Comparison of ENCODE assay signal across 28 cellular contexts in the genomic region with DNA sequence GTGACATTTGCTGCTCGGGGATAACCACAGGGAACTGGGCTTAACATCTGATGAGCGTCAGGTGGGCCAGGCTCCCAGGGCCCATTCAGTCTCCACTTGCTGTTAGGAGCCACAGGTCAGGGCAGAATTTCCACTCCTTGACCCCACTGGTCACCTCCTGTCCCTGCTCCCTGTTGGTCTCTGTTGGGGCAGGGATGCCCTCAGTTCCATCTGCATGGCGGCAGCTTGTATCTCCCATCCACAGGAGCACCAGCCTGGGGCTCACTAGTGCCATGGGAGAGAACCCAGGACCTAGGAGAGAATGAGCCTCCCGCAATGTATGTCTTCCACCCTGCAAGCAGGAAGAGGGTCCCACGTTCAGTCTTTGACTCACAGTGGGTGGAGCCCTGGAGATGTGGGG.
A peak's percentile ranks its signal among the peaks of the same experiment; 100 is the strongest.
DNase-seq lines count a peak whose midpoint lies in the region; ATAC-seq, FAIRE-seq and TF ChIP-seq lines count a peak whose summit lies in the region.
"Had no signal": no experiment of that assay in that cellular context is flagged by ENCODE, and none has a peak within 500 bp of the region (broad histone marks: within the 10 kb centered on the region; RNA-seq: fewer than 3 reads in every experiment).

No MANE protein-coding gene starts in this region.

- H3K4me1 ChIP-seq in OCI-LY1 (ENCODE audit: insufficient read depth, low read length, severe bottlenecking) (peaks cover 85% of the 10 kb centered on the region), kidney (ENCODE audit: control insufficient read depth in 1 of 2, insufficient read depth in 1 of 2, low read depth in 1 of 2, low read length in 2 of 2) (peaks cover 21 to 39% of the 10 kb centered on the region in 2 donors), small intestine (ENCODE audit: control insufficient read depth in 2 of 2, insufficient read depth in 1 of 2, low read depth in 1 of 2, low read length in 1 of 2) (peaks cover 6 to 10% of the 10 kb centered on the region in 2 donors)

- H3K27ac ChIP-seq in OCI-LY1 (ENCODE audit: low read depth, low read length, poor library complexity, severe bottlenecking) (peak overlapping the region; percentile 100), kidney (ENCODE audit: low read depth in 2 of 2, low read length in 2 of 2) (peak overlapping the region; percentile 65 to 77), small intestine (ENCODE audit: low read depth in 1 of 2, low read length in 1 of 2) (no peak overlapping the region)
- H3K27ac ChIP-seq: right atrium auricular region, RWPE1, thoracic aorta had no signal

- H3K79me2 ChIP-seq in OCI-LY1 (ENCODE audit: insufficient read depth, low read length), result peaks cover 5% of the 10 kb centered on the region; the same call in 1 of the 2 replicates

- no peaks in the 10 kb centered on the region for H3K9me2 ChIP-seq in OCI-LY1 (ENCODE audit: low read depth, low read length)

- no peaks in the 10 kb centered on the region for H3K27me3 ChIP-seq in OCI-LY1 (ENCODE audit: insufficient read depth, low read length)
- no peaks in the 10 kb centered on the region for H3K27me3 ChIP-seq in small intestine (ENCODE audit: control insufficient read depth in 2 of 2, insufficient read depth in 2 of 2, low read length in 2 of 2)
- H3K27me3 ChIP-seq: dorsolateral prefrontal cortex, right atrium auricular region had no signal

- intact Hi-C loops in kidney (cut with DNase I), result no loop called here

- no peaks in the 10 kb centered on the region for H3F3A ChIP-seq in OCI-LY1 (ENCODE audit: insufficient read depth, low read length)

- H3K9ac ChIP-seq in OCI-LY1 (ENCODE audit: low read length) (no peak overlapping the region; the same call in 1 of the 2 replicates), kidney (ENCODE audit: low read length in 2 of 2) (peak overlapping the region in 1 of 2 donors; percentile 3)

- H3K36me3 ChIP-seq in OCI-LY1 (ENCODE audit: insufficient read depth, low read length) (peaks cover 70% of the 10 kb centered on the region; the same call in 1 of the 2 replicates), kidney (ENCODE audit: control insufficient read depth in 1 of 2, insufficient read depth in 2 of 2, low read length in 2 of 2) (no peaks in the 10 kb centered on the region), small intestine (ENCODE audit: control insufficient read depth in 2 of 2, insufficient read depth in 2 of 2, low read length in 2 of 2) (no peaks in the 10 kb centered on the region)
- H3K36me3 ChIP-seq: right atrium auricular region, thoracic aorta had no signal

- H3K4me3 ChIP-seq in OCI-LY1 (ENCODE audit: low read depth, low read length, poor library complexity, severe bottlenecking) (no peak overlapping the region), kidney (ENCODE audit: low read length in 2 of 2) (peak overlapping the region; percentile 53 to 61), small intestine (ENCODE audit: low read depth in 1 of 2, low read length in 2 of 2) (no peak overlapping the region)
- H3K4me3 ChIP-seq: dorsolateral prefrontal cortex, right atrium auricular region, thoracic aorta had no signal

- H3K27ac Mint-ChIP-seq in activated T-cell treated with anti-CD3 and anti-CD28 coated beads, Interleukin-2, amount 50 U/mL, for 24 hours, result peak overlapping the region; percentile 45
- peak overlapping the region; percentile 5 for H3K27ac Mint-ChIP-seq in stimulated activated naive B cell treated with anti-CD40 and anti-IgM and Interleukin-4, amounts not matched to agents 10 μg/mL and 1 μg/mL and 100 μg/mL, for 72 hours
- H3K27ac Mint-ChIP-seq in chondrocyte (ENCODE audit: unreplicated experiment), result no peak overlapping the region
- H3K27ac Mint-ChIP-seq: mesothelial cell of epicardium had no signal

- H2AFZ ChIP-seq in OCI-LY1 (ENCODE audit: low read length), result no peak overlapping the region

- no peaks in the 10 kb centered on the region for H3K27me3 Mint-ChIP-seq in activated T-cell treated with anti-CD3 and anti-CD28 coated beads, Interleukin-2, amount 50 U/mL, for 24 hours
- no peaks in the 10 kb centered on the region for H3K27me3 Mint-ChIP-seq in activated T-cell treated with anti-CD3 and anti-CD28 coated beads, Interleukin-2, amount 50 U/mL, for 4 hours (ENCODE audit: low read depth)
- H3K27me3 Mint-ChIP-seq in stimulated activated naive B cell treated with anti-CD40 and anti-IgM and Interleukin-4, amounts not matched to agents 10 μg/mL and 1 μg/mL and 100 μg/mL, for 72 hours, result no peaks in the 10 kb centered on the region
- no peaks in the 10 kb centered on the region for H3K27me3 Mint-ChIP-seq in chondrocyte (ENCODE audit: low read depth)
- H3K27me3 Mint-ChIP-seq: naive thymus-derived CD8-positive, alpha-beta T cell; stimulated activated memory B cell treated with anti-CD40 and anti-IgM and Interleukin-4, amounts not matched to agents 10 μg/mL and 1 μg/mL and 100 μg/mL, for 72 hours had no signal

- no peak for DNase-seq in activated T-cell treated with anti-CD3 and anti-CD28 coated beads, Interleukin-2, amount 50 U/mL, for 24 hours
- no peak for DNase-seq in activated T-cell treated with anti-CD3 and anti-CD28 coated beads, Interleukin-2, amount 50 U/mL, for 4 hours
- DNase-seq in kidney, result no peak
- DNase-seq in stimulated activated naive B cell treated with anti-CD40 and anti-IgM and Interleukin-4, amounts not matched to agents 10 μg/mL and 1 μg/mL and 100 μg/mL, for 72 hours, result no peak
- no peak for DNase-seq in chondrocyte (ENCODE audit: low spot score)
- DNase-seq in stimulated activated naive CD4-positive, alpha-beta T cell (lab: John Stamatoyannopoulos, UW), result no peak
- DNase-seq in small intestine, result no peak
- DNase-seq: 8988T; activated CD8-positive, alpha-beta T cell treated with anti-CD3 and anti-CD28 coated beads, Interleukin-2, amount 10 ng/mL, durations not matched to agents 7 days and 5 days; activated gamma-delta T cell treated with Interleukin-2 at 50 U/mL for 16 hours; DMS53; dorsolateral prefrontal cortex; HCEC 1CT; hippocampal formation; left ventricle myocardium superior; naive thymus-derived CD8-positive, alpha-beta T cell; NCI-H146; stimulated activated CD4-positive, alpha-beta T cell treated with anti-CD3 and anti-CD28 coated beads, Interleukin-12 subunit alpha, Interleukin-12 subunit beta, amount 100 ng/mL, for 4 hours; stimulated activated CD4-positive, alpha-beta T cell treated with anti-CD3 and anti-CD28 coated beads, Interleukin-4, amount 100 ng/mL, for 1 hour; T-helper 1 cell had no signal

- H3K4me2 ChIP-seq in OCI-LY1 (ENCODE audit: low read length), result no peak overlapping the region

- WGBS in small intestine, 3 donors, result 76 to 84% (median 81%) methylated on average over 5 of the region's 5 CpGs

- no peak for ATAC-seq in activated T-cell treated with anti-CD3 and anti-CD28 coated beads, Interleukin-2, amount 50 U/mL, for 4 hours
- no peak for ATAC-seq in stimulated activated naive B cell treated with anti-CD40 and anti-IgM and Interleukin-4, amounts not matched to agents 10 μg/mL and 1 μg/mL and 100 μg/mL, for 72 hours (replicated peaks)
- ATAC-seq: activated CD8-positive, alpha-beta T cell treated with anti-CD3 and anti-CD28 coated beads, Interleukin-2, amount 10 ng/mL, durations not matched to agents 7 days and 5 days; left ventricle myocardium superior; naive thymus-derived CD8-positive, alpha-beta T cell; stimulated activated memory B cell treated with anti-CD40 and anti-IgM and Interleukin-4, amounts not matched to agents 10 μg/mL and 1 μg/mL and 100 μg/mL, for 72 hours had no signal

- H3K36me3 Mint-ChIP-seq in activated T-cell treated with anti-CD3 and anti-CD28 coated beads, Interleukin-2, amount 50 U/mL, for 24 hours (ENCODE audit: low read depth), result peaks cover 24% of the 10 kb centered on the region
- peaks cover 7% of the 10 kb centered on the region for H3K36me3 Mint-ChIP-seq in activated T-cell treated with anti-CD3 and anti-CD28 coated beads, Interleukin-2, amount 50 U/mL, for 4 hours (ENCODE audit: insufficient read depth)
- H3K36me3 Mint-ChIP-seq in stimulated activated naive B cell treated with anti-CD40 and anti-IgM and Interleukin-4, amounts not matched to agents 10 μg/mL and 1 μg/mL and 100 μg/mL, for 72 hours, result peaks cover 22 to 44% of the 10 kb centered on the region in 2 donors
- peaks cover 3% of the 10 kb centered on the region for H3K36me3 Mint-ChIP-seq in chondrocyte (ENCODE audit: low read depth)

- TF ChIP-seq CTCF in OCI-LY1 (IDR thresholded peaks at IDR 0.05; ENCODE audit: low read length), result no peak
- no peak for TF ChIP-seq CTCF in kidney (IDR thresholded peaks at IDR 0.05; ENCODE audit: borderline replicate concordance, extremely low read depth, insufficient read depth)
- no peak for TF ChIP-seq CTCF in chondrocyte (IDR thresholded peaks at IDR 0.05)

- H3K9me3 Mint-ChIP-seq in activated T-cell treated with anti-CD3 and anti-CD28 coated beads, Interleukin-2, amount 50 U/mL, for 24 hours, result no peaks in the 10 kb centered on the region
- no peaks in the 10 kb centered on the region for H3K9me3 Mint-ChIP-seq in activated T-cell treated with anti-CD3 and anti-CD28 coated beads, Interleukin-2, amount 50 U/mL, for 4 hours
- H3K9me3 Mint-ChIP-seq in stimulated activated naive B cell treated with anti-CD40 and anti-IgM and Interleukin-4, amounts not matched to agents 10 μg/mL and 1 μg/mL and 100 μg/mL, for 72 hours, result no peaks in the 10 kb centered on the region
- no peaks in the 10 kb centered on the region for H3K9me3 Mint-ChIP-seq in chondrocyte (ENCODE audit: low read depth)
- H3K9me3 Mint-ChIP-seq: mesothelial cell of epicardium; naive thymus-derived CD8-positive, alpha-beta T cell; stimulated activated memory B cell treated with anti-CD40 and anti-IgM and Interleukin-4, amounts not matched to agents 10 μg/mL and 1 μg/mL and 100 μg/mL, for 72 hours had no signal

- H3K4me3 Mint-ChIP-seq in activated T-cell treated with anti-CD3 and anti-CD28 coated beads, Interleukin-2, amount 50 U/mL, for 24 hours, result no peak overlapping the region
- no peak overlapping the region for H3K4me3 Mint-ChIP-seq in activated T-cell treated with anti-CD3 and anti-CD28 coated beads, Interleukin-2, amount 50 U/mL, for 4 hours
- H3K4me3 Mint-ChIP-seq in stimulated activated naive B cell treated with anti-CD40 and anti-IgM and Interleukin-4, amounts not matched to agents 10 μg/mL and 1 μg/mL and 100 μg/mL, for 72 hours, result no peak overlapping the region
- H3K4me3 Mint-ChIP-seq in chondrocyte (ENCODE audit: unreplicated experiment), result no peak overlapping the region
- H3K4me3 Mint-ChIP-seq: activated CD8-positive, alpha-beta T cell treated with anti-CD3 and anti-CD28 coated beads, Interleukin-2, amount 10 ng/mL, durations not matched to agents 7 days and 5 days; mesothelial cell of epicardium; naive thymus-derived CD8-positive, alpha-beta T cell; stimulated activated memory B cell treated with anti-CD40 and anti-IgM and Interleukin-4, amounts not matched to agents 10 μg/mL and 1 μg/mL and 100 μg/mL, for 72 hours had no signal

- FAIRE-seq in kidney (lab: Jason Lieb, UNC) (no peak), small intestine (lab: Jason Lieb, UNC) (no peak)
- FAIRE-seq: G401.6, TTC549 had no signal

- H3K9me3 ChIP-seq in OCI-LY1 (ENCODE audit: low read length) (no peaks in the 10 kb centered on the region), kidney (ENCODE audit: control insufficient read depth in 1 of 2, low read length in 2 of 2) (no peaks in the 10 kb centered on the region), small intestine (ENCODE audit: control insufficient read depth, low read depth) (no peaks in the 10 kb centered on the region)
- H3K9me3 ChIP-seq: right atrium auricular region, thoracic aorta had no signal

- no peaks in the 10 kb centered on the region for H4K20me1 ChIP-seq in OCI-LY1 (ENCODE audit: insufficient read depth, low read length)

- peaks cover 49% of the 10 kb centered on the region for H3K4me1 Mint-ChIP-seq in activated T-cell treated with anti-CD3 and anti-CD28 coated beads, Interleukin-2, amount 50 U/mL, for 24 hours (ENCODE audit: low read depth)
- H3K4me1 Mint-ChIP-seq in activated T-cell treated with anti-CD3 and anti-CD28 coated beads, Interleukin-2, amount 50 U/mL, for 4 hours (ENCODE audit: low read depth), result peaks cover 37% of the 10 kb centered on the region
- H3K4me1 Mint-ChIP-seq in stimulated activated naive B cell treated with anti-CD40 and anti-IgM and Interleukin-4, amounts not matched to agents 10 μg/mL and 1 μg/mL and 100 μg/mL, for 72 hours, result peaks cover 29 to 66% of the 10 kb centered on the region in 2 donors
- H3K4me1 Mint-ChIP-seq in chondrocyte (ENCODE audit: low read depth), result peaks cover 19% of the 10 kb centered on the region

Comparison
In these comparisons a context has a peak if more than half of its experiments do, and no peak if none do; other contexts are left out.
1. H3K27ac ChIP-seq: peak in OCI-LY1 (single experiment) and kidney (2 of 2); none in small intestine (0 of 2).
2. H3K4me3 ChIP-seq: peak in kidney (2 of 2); none in OCI-LY1 (single experiment) and small intestine (0 of 2).